15 cellular contexts compared by ENCODE assay signal in genomic region chr6:145199961-145200360, GRCh38.
DNase-seq lines count a peak whose midpoint lies in the region; ATAC-seq and TF ChIP-seq lines count a peak whose summit lies in the region.
"Had no signal": no experiment of that assay in that cellular context is flagged by ENCODE, and none has a peak within 500 bp of the region (broad histone marks: within the 10 kb centered on the region; RNA-seq: fewer than 3 reads in every experiment).

No MANE protein-coding gene starts in this region.

- H3K36me3 ChIP-seq in brain microvascular endothelial cell (replicated peaks) (no peaks in the 10 kb centered on the region), endodermal cell (ENCODE audit: control insufficient read depth, insufficient read depth, low read length) (no peaks in the 10 kb centered on the region)
- H3K36me3 ChIP-seq: colonic mucosa, pancreas, tibial artery had no signal

- no peak overlapping the region for H3K4me3 Mint-ChIP-seq in progenitor cell of endocrine pancreas (ENCODE audit: low read depth)
- H3K4me3 Mint-ChIP-seq in endodermal cell = no peak overlapping the region
- H3K4me3 Mint-ChIP-seq in nephron progenitor cell = no peak overlapping the region
- H3K4me3 Mint-ChIP-seq: immature natural killer cell had no signal

- H3K4me3 ChIP-seq in brain microvascular endothelial cell (ENCODE audit: low read depth, low read length) (no peak overlapping the region), endodermal cell (ENCODE audit: low read length) (no peak overlapping the region)
- H3K4me3 ChIP-seq: colonic mucosa, pancreas, tibial artery had no signal

- H3K27me3 Mint-ChIP-seq in progenitor cell of endocrine pancreas (no peaks in the 10 kb centered on the region), endodermal cell (ENCODE audit: insufficient read depth) (no peaks in the 10 kb centered on the region), nephron progenitor cell (ENCODE audit: low read depth, poor library complexity) (no peaks in the 10 kb centered on the region)

- H3K4me1 ChIP-seq in endodermal cell (ENCODE audit: control insufficient read depth, insufficient read depth, low read length) = no peaks in the 10 kb centered on the region
- H3K4me1 ChIP-seq: colonic mucosa, pancreas, tibial artery had no signal

- WGBS in endodermal cell (ENCODE audit: insufficient coverage in 1 of 2, insufficient read length in 1 of 2), 2 experiments = 57 to 92% methylated on average over 1 of the region's 1 CpG

- no peaks in the 10 kb centered on the region for H3K9me3 ChIP-seq in endodermal cell (ENCODE audit: control insufficient read depth, low read length)
- H3K9me3 ChIP-seq: colonic mucosa, pancreas, tibial artery had no signal

- in situ Hi-C loops in brain microvascular endothelial cell (cut with HindIII; ENCODE audit: low pct_ligation_motif_present, low sequenced_read_pairs) = no loop called here

- DNase-seq in NCI-H2107 treated with DMSO at 0.1 percent for 48 hours (lab: John Stamatoyannopoulos, UW; ENCODE audit: unreplicated experiment) (peak; percentile 4), NCI-H2107 (lab: John Stamatoyannopoulos, UW) (no peak), NCI-H146 (lab: John Stamatoyannopoulos, UW) (peak; percentile 58), brain microvascular endothelial cell (peak; percentile 14), progenitor cell of endocrine pancreas (ENCODE audit: low spot score, unreplicated experiment) (no peak), endodermal cell (no peak), nephron progenitor cell (no peak)
- DNase-seq: activated CD8-positive, alpha-beta memory T cell treated with anti-CD3 and anti-CD28 coated beads, Interleukin-2, amount 50 U/mL, for 4 hours; colonic mucosa; immature natural killer cell; Karpas-422; NCI-H510A treated with DMSO at 0.1 percent for 48 hours; pancreas; tibial artery had no signal

- TF ChIP-seq CTCF in brain microvascular endothelial cell (IDR thresholded peaks at IDR 0.05; ENCODE audit: low read depth, low read length, missing control alignments) (no peak), progenitor cell of endocrine pancreas (IDR thresholded peaks at IDR 0.05; ENCODE audit: unreplicated experiment) (no peak), endodermal cell (conservative IDR thresholded peaks at IDR 0.05) (no peak), nephron progenitor cell (IDR thresholded peaks at IDR 0.05) (no peak)

- H3K36me3 Mint-ChIP-seq in progenitor cell of endocrine pancreas (ENCODE audit: insufficient read depth) (peaks cover 2% of the 10 kb centered on the region), endodermal cell (ENCODE audit: low read depth) (no peaks in the 10 kb centered on the region), nephron progenitor cell (ENCODE audit: low read depth) (no peaks in the 10 kb centered on the region)
- H3K36me3 Mint-ChIP-seq: immature natural killer cell had no signal

- H3K4me1 Mint-ChIP-seq in progenitor cell of endocrine pancreas (ENCODE audit: low read depth) (peaks cover 49% of the 10 kb centered on the region), endodermal cell (no peaks in the 10 kb centered on the region), nephron progenitor cell (peaks cover 12% of the 10 kb centered on the region)
- H3K4me1 Mint-ChIP-seq: immature natural killer cell had no signal

- H3K27ac Mint-ChIP-seq in progenitor cell of endocrine pancreas = peak overlapping the region; percentile 74
- no peak overlapping the region for H3K27ac Mint-ChIP-seq in endodermal cell
- no peak overlapping the region for H3K27ac Mint-ChIP-seq in nephron progenitor cell
- H3K27ac Mint-ChIP-seq: immature natural killer cell had no signal

- ATAC-seq in GM21515 (IDR thresholded peaks at IDR 0.05; ENCODE audit: unreplicated experiment) = no peak
- ATAC-seq: pancreas had no signal

- H3K9me3 Mint-ChIP-seq in progenitor cell of endocrine pancreas (ENCODE audit: low read depth) = peaks cover 6% of the 10 kb centered on the region
- no peaks in the 10 kb centered on the region for H3K9me3 Mint-ChIP-seq in endodermal cell
- no peaks in the 10 kb centered on the region for H3K9me3 Mint-ChIP-seq in nephron progenitor cell
- H3K9me3 Mint-ChIP-seq: immature natural killer cell had no signal

- H3K27me3 ChIP-seq in brain microvascular endothelial cell (replicated peaks) (no peaks in the 10 kb centered on the region), endodermal cell (ENCODE audit: control insufficient read depth, insufficient read depth, low read length, poor library complexity, severe bottlenecking) (no peaks in the 10 kb centered on the region)
- H3K27me3 ChIP-seq: colonic mucosa, pancreas, tibial artery had no signal

- no peak overlapping the region for H3K9ac ChIP-seq in endodermal cell (ENCODE audit: extremely low read depth, low read length, poor library complexity, severe bottlenecking)

- H3K27ac ChIP-seq in brain microvascular endothelial cell (no peak overlapping the region), endodermal cell (ENCODE audit: low read depth, low read length) (no peak overlapping the region)
- H3K27ac ChIP-seq: colonic mucosa, pancreas, tibial artery had no signal

Comparison
In these comparisons a context has a peak if more than half of its experiments do, and no peak if none do; other contexts are left out.
1. DNase-seq: peak in NCI-H2107 treated with DMSO at 0.1 percent for 48 hours (single experiment), NCI-H146 (single experiment) and brain microvascular endothelial cell (single experiment); none in NCI-H2107 (single experiment), progenitor cell of endocrine pancreas (single experiment), endodermal cell (single experiment) and nephron progenitor cell (single experiment).